Comparison of ENCODE assay signal across 31 cellular contexts in the genomic region with DNA sequence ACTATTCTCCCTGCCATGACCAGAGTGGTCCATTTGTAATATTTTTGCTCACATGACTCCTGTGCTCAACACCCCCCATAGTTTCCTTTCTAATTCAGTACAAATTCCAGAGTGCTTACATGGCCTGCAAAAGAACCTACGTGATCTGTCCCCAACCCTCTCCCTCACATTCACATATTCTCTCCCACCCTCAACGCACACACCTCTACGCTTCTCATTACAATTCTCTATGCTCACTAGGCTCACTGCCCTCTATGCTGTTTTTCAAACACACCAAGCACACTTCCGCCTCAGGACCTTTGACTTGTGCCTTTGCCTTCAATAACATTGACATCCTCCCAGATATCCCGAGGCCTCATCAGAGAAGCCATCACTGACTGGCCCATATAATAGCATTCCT.
"Had no signal": no experiment of that assay in that cellular context is flagged by ENCODE, and none has a peak within 500 bp of the region (broad histone marks: within the 10 kb centered on the region; RNA-seq: fewer than 3 reads in every experiment).

No MANE protein-coding gene starts in this region.

- H3K36me3 ChIP-seq: brain microvascular endothelial cell, colonic mucosa, WERI-Rb-1 had no signal

- H3K4me3 ChIP-seq: colonic mucosa had no signal

- H3K27me3 ChIP-seq: brain microvascular endothelial cell, colonic mucosa had no signal

- FAIRE-seq: astrocyte, bronchial epithelial cell, frontal cortex had no signal

- ATAC-seq: activated CD4-positive, CD25-positive, alpha-beta regulatory T cell treated with anti-CD3 and anti-CD28 coated beads, Interleukin-2, amount 50 U/mL, for 24 hours; activated CD8-positive, alpha-beta T cell treated with anti-CD3 and anti-CD28 coated beads for 36 hours; activated T-cell treated with anti-CD3 and anti-CD28 coated beads, Interleukin-2, amount 50 U/mL, for 4 hours; activated T-helper 17 cell treated with anti-CD3 and anti-CD28 coated beads, Interleukin-2, amount 50 U/mL, for 72 hours; effector memory CD8-positive, alpha-beta T cell had no signal

- H3K27ac ChIP-seq: brain microvascular endothelial cell, colonic mucosa, epithelial cell of prostate, WERI-Rb-1 had no signal

- H3K4me3 Mint-ChIP-seq: activated B cell treated with CpG ODN at 0.5 μM for 24 hours; activated CD8-positive, alpha-beta T cell treated with anti-CD3 and anti-CD28 coated beads for 36 hours; activated naive CD8-positive, alpha-beta T cell; activated T-cell treated with anti-CD3 and anti-CD28 coated beads, Interleukin-2, amount 50 U/mL, for 4 hours; activated T-helper 17 cell treated with anti-CD3 and anti-CD28 coated beads, Interleukin-2, amount 50 U/mL, for 72 hours; central memory CD8-positive, alpha-beta T cell; effector memory CD8-positive, alpha-beta T cell; T-helper 1 cell treated with Interleukin-12 subunit alpha and Interleukin-12 subunit beta and Interleukin-4 antibody, amounts not matched to agents 30 μg/mL and 1 μg/mL, for 36 hours had no signal

- H3K9me3 Mint-ChIP-seq: activated B cell treated with CpG ODN at 0.5 μM for 24 hours; activated CD8-positive, alpha-beta T cell treated with anti-CD3 and anti-CD28 coated beads for 36 hours; activated T-cell treated with anti-CD3 and anti-CD28 coated beads, Interleukin-2, amount 50 U/mL, for 4 hours; activated T-helper 17 cell treated with anti-CD3 and anti-CD28 coated beads, Interleukin-2, amount 50 U/mL, for 72 hours; central memory CD8-positive, alpha-beta T cell; effector memory CD8-positive, alpha-beta T cell; T-helper 1 cell treated with Interleukin-12 subunit alpha and Interleukin-12 subunit beta and Interleukin-4 antibody, amounts not matched to agents 30 μg/mL and 1 μg/mL, for 36 hours had no signal

- DNase-seq: activated B cell treated with CpG ODN at 0.5 μM for 24 hours; activated CD4-positive, alpha-beta T cell treated with anti-CD3 and anti-CD28 coated beads for 48 hours; activated CD4-positive, alpha-beta T cell treated with anti-CD3 and anti-CD28 coated beads, Interleukin-2, amount 50 U/mL, for 1 hour; activated CD4-positive, alpha-beta T cell treated with anti-CD3 and anti-CD28 coated beads, Interleukin-2, amount 50 U/mL, for 48 hours; activated CD8-positive, alpha-beta memory T cell treated with anti-CD3 and anti-CD28 coated beads for 24 hours; activated CD8-positive, alpha-beta T cell treated with anti-CD3 and anti-CD28 coated beads for 36 hours; activated effector memory CD4-positive, alpha-beta T cell treated with Interleukin-2 at 50 U/mL for 16 hours; activated gamma-delta T cell treated with Interleukin-2 at 50 U/mL for 16 hours; activated naive CD4-positive, alpha-beta T cell treated with anti-CD3 and anti-CD28 coated beads, Interleukin-2, amount 50 U/mL, for 16 hours; activated naive CD4-positive, alpha-beta T cell treated with Interleukin-2 at 50 U/mL for 16 hours; activated T-cell treated with anti-CD3 and anti-CD28 coated beads, Interleukin-2, amount 50 U/mL, for 4 hours; amniotic stem cell; anterior cingulate cortex; brain microvascular endothelial cell; colonic mucosa; effector CD4-positive, alpha-beta T cell; effector memory CD8-positive, alpha-beta T cell; foreskin fibroblast; head of caudate nucleus; hippocampal formation; T-helper 9 cell; WERI-Rb-1 had no signal

- H3K9me3 ChIP-seq: colonic mucosa had no signal

- H3K27ac Mint-ChIP-seq: activated B cell treated with CpG ODN at 0.5 μM for 24 hours; activated CD8-positive, alpha-beta T cell treated with anti-CD3 and anti-CD28 coated beads for 36 hours; activated naive CD8-positive, alpha-beta T cell; activated T-helper 17 cell treated with anti-CD3 and anti-CD28 coated beads, Interleukin-2, amount 50 U/mL, for 72 hours; effector memory CD8-positive, alpha-beta T cell; T-helper 1 cell treated with Interleukin-12 subunit alpha and Interleukin-12 subunit beta and Interleukin-4 antibody, amounts not matched to agents 30 μg/mL and 1 μg/mL, for 36 hours had no signal

- H3K4me1 ChIP-seq: colonic mucosa had no signal

- H3K4me1 Mint-ChIP-seq: activated B cell treated with CpG ODN at 0.5 μM for 24 hours; activated T-helper 17 cell treated with anti-CD3 and anti-CD28 coated beads, Interleukin-2, amount 50 U/mL, for 72 hours; central memory CD8-positive, alpha-beta T cell had no signal
